ENCODE assay signal across 8 cellular contexts in the genomic region with DNA sequence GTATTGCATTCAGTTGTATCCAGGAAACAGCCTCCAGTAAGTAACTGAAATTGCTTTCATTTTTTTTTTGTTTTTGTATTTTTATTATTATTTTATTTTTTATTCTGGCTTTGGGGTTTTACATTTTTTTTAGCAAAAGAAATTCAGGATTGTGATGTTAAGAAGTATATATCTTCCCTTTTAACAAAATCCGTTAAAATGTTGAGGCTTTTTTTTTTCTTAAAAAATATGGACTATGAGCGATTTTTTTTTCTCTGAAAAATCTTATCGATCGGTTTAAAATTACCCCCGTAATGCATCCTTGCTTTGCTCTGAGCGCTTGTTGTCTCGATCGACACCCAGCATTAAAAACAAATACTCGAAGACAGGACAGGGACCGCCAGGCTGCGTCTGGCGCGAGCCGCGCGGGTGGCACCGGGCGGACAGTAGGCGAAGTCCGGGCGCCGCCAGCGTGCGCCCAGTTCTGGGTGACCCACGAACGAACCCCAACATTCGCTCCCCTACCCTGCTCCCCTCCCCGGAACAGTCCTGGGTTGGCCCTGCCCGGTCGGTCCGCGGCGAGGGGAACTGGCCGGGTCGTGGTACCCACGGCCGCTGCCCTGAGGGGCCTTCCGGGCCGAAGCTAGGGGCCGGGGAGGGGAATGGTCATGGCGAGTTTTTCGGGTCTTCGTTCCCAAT. TPM values are rescaled to one million over a fixed set of nuclear protein-coding genes. Genes with fewer than 3 reads are reported as not detected.
A peak's percentile ranks its signal among the peaks of the same experiment; 100 is the strongest.
DNase-seq lines count a peak whose midpoint lies in the region; ATAC-seq, FAIRE-seq and TF ChIP-seq lines count a peak whose summit lies in the region.

No MANE protein-coding gene starts in this region.

- H3K27ac ChIP-seq in stomach smooth muscle (ENCODE audit: low read length) = peak overlapping the region; percentile 93

- peak overlapping the region; percentile 84 to 90 for H3K4me3 ChIP-seq in stomach smooth muscle (ENCODE audit: low read length in 2 of 2)

- H3K36me3 Mint-ChIP-seq in WTC11 (no peaks in the 10 kb centered on the region), immature natural killer cell (no peaks in the 10 kb centered on the region)

- no peaks in the 10 kb centered on the region for H3K27me3 ChIP-seq in stomach smooth muscle (ENCODE audit: control insufficient read depth in 1 of 2, insufficient read depth in 2 of 2, low read length in 2 of 2)

- no peaks in the 10 kb centered on the region for H3K9me3 ChIP-seq in stomach smooth muscle (ENCODE audit: control insufficient read depth in 2 of 2, low read length in 2 of 2)

- TF ChIP-seq CTCF in WTC11 (IDR thresholded peaks at IDR 0.05) = no peak

- H3K9me3 Mint-ChIP-seq in WTC11 (no peaks in the 10 kb centered on the region), immature natural killer cell (no peaks in the 10 kb centered on the region)

- H3K4me1 Mint-ChIP-seq in WTC11 = peaks cover 36% of the 10 kb centered on the region
- peaks cover 32 to 38% of the 10 kb centered on the region in 2 donors for H3K4me1 Mint-ChIP-seq in immature natural killer cell

- FAIRE-seq in urothelium cell line (lab: Jason Lieb, UNC) = no peak

- CTCF ChIA-PET in WTC11 (lab: Charles Lee) = interaction anchor here (0.6 to 3.7 kb wide), 21 partner anchors 9 to 1558 kb away, joined by 3 to 55 read pairs (median 5); partner anchors contain the start of genes CEP131 and SLC38A10

- H3K4me3 Mint-ChIP-seq in WTC11 (peak overlapping the region; percentile 72), immature natural killer cell (peak overlapping the region; percentile 77 to 93 (median 82))

- peaks cover 47% of the 10 kb centered on the region for H3K4me1 ChIP-seq in stomach smooth muscle (ENCODE audit: control insufficient read depth, insufficient read depth, low read length)

- H3K9ac ChIP-seq in stomach smooth muscle (ENCODE audit: low read length in 2 of 2) = peak overlapping the region; percentile 80 to 88

- H3K36me3 ChIP-seq in stomach smooth muscle (ENCODE audit: control insufficient read depth in 2 of 2, insufficient read depth in 2 of 2, low read length in 2 of 2) = no peaks in the 10 kb centered on the region

- DNase-seq in NCI-H1417 (lab: John Stamatoyannopoulos, UW) (peak in 2 of 3 experiments; percentile 61 to 77), NCI-H1417 treated with DMSO at 0.1 percent for 48 hours (lab: John Stamatoyannopoulos, UW) (no peak), WTC11 (ENCODE audit: low spot score) (no peak), immature natural killer cell (no peak), urothelium cell line (ENCODE audit: low spot score) (no peak)

- POLR2A ChIA-PET in WTC11 (lab: Charles Lee) = interaction anchor here (0.6 to 1.5 kb wide), 4 partner anchors 55 to 157 kb away, joined by 3 to 12 read pairs (median 8); partner anchors contain the start of genes ACTG1, NDUFAF8 and TEPSIN

- H3K27me3 Mint-ChIP-seq in WTC11 (ENCODE audit: low read depth) (peaks cover 69% of the 10 kb centered on the region), immature natural killer cell (ENCODE audit: low read depth in 3 of 3) (peaks cover 39 to 64% (median 57%) of the 10 kb centered on the region in 3 donors)

- H3K27ac Mint-ChIP-seq in WTC11 (peak overlapping the region; percentile 86; the same call in 1 of the 2 replicates), immature natural killer cell (peak overlapping the region in 4 of 6 donors; percentile 53 to 92 (median 80))

- ATAC-seq in WTC11 (no peak), GM18519 (IDR thresholded peaks at IDR 0.05; ENCODE audit: low FRiP score, unreplicated experiment) (no peak), HG03520 (IDR thresholded peaks at IDR 0.05; ENCODE audit: unreplicated experiment) (no peak)

TF ChIP-seq in WTC11, 78 proteins besides CTCF, POLR2A, EP300 and RAD21:
- no peak for TF ChIP-seq ZNF671 (CRISPR knock-in tag; IDR thresholded peaks at IDR 0.05)
- no peak for TF ChIP-seq TEAD1 (CRISPR knock-in tag; IDR thresholded peaks at IDR 0.05)
- no peak for TF ChIP-seq ZNF219 (CRISPR knock-in tag; IDR thresholded peaks at IDR 0.05; ENCODE audit: borderline replicate concordance)
- no peak for TF ChIP-seq EMX1 (CRISPR knock-in tag; IDR thresholded peaks at IDR 0.05)
- 0 out of 2 replicates have a peak, but pooled peaks have one; percentile 38 for TF ChIP-seq HMGA2 (CRISPR knock-in tag; IDR thresholded peaks at IDR 0.05)

RNA-seq across cellular contexts. Expression of gene BAHCC1, which starts 0.5 kb away (rescaled TPM):
- total RNA-seq in WTC11 (2021) = 17.1 to 29.8 TPM (median 21.5 TPM) in 3 replicates
- under 1 TPM in 1 of 3 donors, not detected in 2; 0.02 TPM for polyA plus RNA-seq in immature natural killer cell

Comparison
In these comparisons a context has a peak if more than half of its experiments do, and no peak if none do; other contexts are left out.
1. DNase-seq: peak in NCI-H1417 (2 of 3); none in NCI-H1417 treated with DMSO at 0.1 percent for 48 hours (single experiment), WTC11 (single experiment), immature natural killer cell (0 of 3) and urothelium cell line (single experiment).